ENCODE assay signal across 28 cellular contexts in genomic region chr1:110990541-110990940, GRCh38.
"Had no signal": no experiment of that assay in that cellular context is flagged by ENCODE, and none has a peak within 500 bp of the region (broad histone marks: within the 10 kb centered on the region; RNA-seq: fewer than 3 reads in every experiment).

No MANE protein-coding gene starts in this region.

- FAIRE-seq: colon, endometrium, endothelial cell of umbilical vein, frontal cortex had no signal

- H3K9me3 ChIP-seq: colonic mucosa, esophagus muscularis mucosa, esophagus squamous epithelium, gastrocnemius medialis, heart left ventricle, heart right ventricle had no signal

- H3K9me3 Mint-ChIP-seq: dendritic cell treated with granulocyte-macrophage colony-stimulating factor and Interleukin-4, amounts not matched to agents 40 ng/mL and 50 ng/mL, for 4 days; effector memory CD8-positive, alpha-beta T cell; endodermal cell had no signal

- H3K4me3 ChIP-seq: colonic mucosa, coronary artery, dorsolateral prefrontal cortex, esophagus muscularis mucosa, esophagus squamous epithelium, gastrocnemius medialis, gastroesophageal sphincter, heart left ventricle, heart right ventricle had no signal

- H3K4me3 Mint-ChIP-seq: dendritic cell treated with granulocyte-macrophage colony-stimulating factor and Interleukin-4, amounts not matched to agents 40 ng/mL and 50 ng/mL, for 4 days; endodermal cell had no signal

- H3K36me3 ChIP-seq: colonic mucosa, esophagus muscularis mucosa, esophagus squamous epithelium, gastrocnemius medialis, gastroesophageal sphincter, heart left ventricle, heart right ventricle had no signal

- H3K4me1 ChIP-seq: colonic mucosa, esophagus muscularis mucosa, esophagus squamous epithelium, foreskin keratinocyte, gastrocnemius medialis, gastroesophageal sphincter, heart left ventricle, heart right ventricle had no signal

- DNase-seq: colonic mucosa; cortex of kidney; dermis blood vessel endothelial cell; dorsolateral prefrontal cortex; effector CD4-positive, alpha-beta T cell; effector CD8-positive, alpha-beta T cell; effector memory CD4-positive, alpha-beta T cell; effector memory CD8-positive, alpha-beta T cell; erythroblast; esophagus squamous epithelium; foreskin fibroblast; foreskin keratinocyte; foreskin melanocyte; gastrocnemius medialis; glutamatergic neuron; head of caudate nucleus; heart left ventricle; heart right ventricle had no signal

- H3K27me3 ChIP-seq: colonic mucosa, esophagus muscularis mucosa, esophagus squamous epithelium, gastrocnemius medialis, gastroesophageal sphincter had no signal

- H3K27ac ChIP-seq: colonic mucosa, coronary artery, dorsolateral prefrontal cortex, epithelial cell of prostate, esophagus muscularis mucosa, esophagus squamous epithelium, foreskin keratinocyte, gastrocnemius medialis, gastroesophageal sphincter, heart left ventricle, heart right ventricle had no signal

- H3K27ac Mint-ChIP-seq: dendritic cell treated with granulocyte-macrophage colony-stimulating factor and Interleukin-4, amounts not matched to agents 40 ng/mL and 50 ng/mL, for 4 days; effector memory CD8-positive, alpha-beta T cell; endodermal cell had no signal

- H3K4me1 Mint-ChIP-seq: endodermal cell had no signal
